11 cellular contexts compared by ENCODE assay signal in the genomic region with DNA sequence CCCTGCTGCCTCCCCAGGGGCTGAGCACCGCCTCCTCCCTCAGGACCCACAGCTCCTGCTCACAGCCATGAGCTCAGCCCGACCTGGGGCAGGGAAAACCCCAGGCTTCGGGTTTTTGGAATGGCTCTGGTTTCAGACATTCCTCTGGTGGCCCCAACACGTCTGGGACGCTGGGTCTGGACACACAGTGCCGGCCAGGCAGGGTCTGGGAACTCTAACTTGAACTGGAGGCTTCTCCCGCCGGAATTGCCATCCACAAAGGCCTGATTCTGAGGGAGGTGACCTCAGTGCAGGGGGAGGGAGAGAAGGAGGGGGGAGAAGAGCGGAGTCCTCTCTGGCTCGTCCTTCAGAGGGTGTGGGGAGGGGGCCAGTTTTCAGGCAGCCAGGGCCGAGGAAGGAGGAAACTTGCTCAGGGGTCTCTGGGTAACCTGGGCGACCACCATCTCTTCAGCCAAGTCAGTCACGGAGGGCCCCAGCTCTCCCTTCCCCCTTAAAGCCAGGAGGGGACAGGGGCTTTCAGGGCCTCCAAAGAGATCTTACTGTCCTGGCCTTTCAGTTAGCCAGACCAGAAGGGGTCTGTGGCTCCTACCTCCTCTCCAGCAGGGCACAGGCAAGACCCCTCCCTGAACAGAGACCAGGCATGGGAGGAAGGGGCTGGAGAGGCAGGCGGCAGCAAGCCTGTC. TPM values are rescaled to one million over a fixed set of nuclear protein-coding genes. Genes with fewer than 3 reads are reported as not detected.
DNase-seq lines count a peak whose midpoint lies in the region; ATAC-seq, FAIRE-seq and TF ChIP-seq lines count a peak whose summit lies in the region.
"Had no signal": no experiment of that assay in that cellular context is flagged by ENCODE, and none has a peak within 500 bp of the region (broad histone marks: within the 10 kb centered on the region; RNA-seq: fewer than 3 reads in every experiment).

No MANE protein-coding gene starts in this region.

- ATAC-seq in Right ventricle myocardium inferior (peak; percentile 83), pancreas (peak in 3 of 4 donors; percentile 28 to 49 (median 46)), aorta (ENCODE audit: low FRiP score) (peak; percentile 67)
- ATAC-seq: stimulated activated naive CD8-positive, alpha-beta T cell treated with anti-CD3 and anti-CD28 coated beads, Interleukin-15, Interleukin-2, amounts not matched to agents 100 U/mL and 50 U/mL, for 24 hours had no signal

- H3K36me3 ChIP-seq in iPS-15b (ENCODE audit: control insufficient read depth, insufficient read depth, low read length): peaks cover 9% of the 10 kb centered on the region
- H3K36me3 ChIP-seq in pancreas: peaks cover 0 to 5% (median 0%) of the 10 kb centered on the region in 3 donors
- H3K36me3 ChIP-seq in aorta (ENCODE audit: control insufficient read depth in 1 of 2, insufficient read depth in 2 of 2, low read length in 1 of 2): peaks cover 0 to 2% of the 10 kb centered on the region in 2 donors

- H3K27me3 ChIP-seq in iPS-15b (ENCODE audit: control insufficient read depth, insufficient read depth, low read length) (no peaks in the 10 kb centered on the region), pancreas (no peaks in the 10 kb centered on the region), aorta (ENCODE audit: control insufficient read depth in 1 of 2, insufficient read depth in 2 of 2, low read length in 1 of 2) (no peaks in the 10 kb centered on the region)

- H3K9me3 ChIP-seq in iPS-15b (ENCODE audit: control insufficient read depth, insufficient read depth, low read length) (no peaks in the 10 kb centered on the region), pancreas (no peaks in the 10 kb centered on the region), aorta (ENCODE audit: control insufficient read depth, low read length) (no peaks in the 10 kb centered on the region)

- intact Hi-C loops in Right ventricle myocardium inferior (cut with DNase I): no loop called here
- intact Hi-C loops in cardiac septum (cut with DNase I): loop anchor here (2.0 kb wide), 1 partner anchor 18 kb away; no protein-coding TSS in a partner anchor
- intact Hi-C loops in pancreas (cut with DNase I): no loop called here
- intact Hi-C loops in aorta (cut with DNase I): no loop called here

- H3K4me1 ChIP-seq in iPS-15b (ENCODE audit: control insufficient read depth, insufficient read depth, low read length) (peaks cover 24% of the 10 kb centered on the region), pancreas (no peaks in the 10 kb centered on the region), aorta (ENCODE audit: control insufficient read depth in 1 of 2, insufficient read depth in 2 of 2, low read length in 2 of 2) (peaks cover 0 to 2% of the 10 kb centered on the region in 2 donors)

- no peak for TF ChIP-seq CTCF in pancreas (IDR thresholded peaks at IDR 0.05)

- peak overlapping the region; percentile 63 for H3K9ac ChIP-seq in iPS-15b (ENCODE audit: low read depth, low read length)

- H3K27ac ChIP-seq in pancreas (no peak overlapping the region), aorta (ENCODE audit: low read depth in 1 of 2, low read length in 2 of 2) (peak overlapping the region in 1 of 2 donors; percentile 53)
- H3K27ac ChIP-seq: VCaP had no signal

- 81 to 82% methylated on average over 12 to 14 of the region's 14 CpGs for WGBS in pancreas, 2 donors
- WGBS in aorta, 2 donors: 10 to 18% methylated on average over 14 of the region's 14 CpGs

- FAIRE-seq in pancreas (lab: Jason Lieb, UNC): no peak

- peak; percentile 90 for DNase-seq in Right ventricle myocardium inferior (ENCODE audit: missing footprints)
- DNase-seq in cardiac septum (ENCODE audit: low spot score): no peak
- DNase-seq in pancreas: no peak
- peak in 1 of 2 donors; percentile 78 for DNase-seq in aorta
- no peak for DNase-seq in stimulated activated CD8-positive, alpha-beta memory T cell treated with anti-CD3 and anti-CD28 coated beads, Interleukin-4, amount 100 ng/mL, for 48 hours
- no peak for DNase-seq in activated CD4-positive, alpha-beta T cell treated with anti-CD3 and anti-CD28 coated beads for 1 hour
- no peak for DNase-seq in T-helper 1 cell
- DNase-seq: NK-92 treated with Interleukin-12 subunit alpha and Interleukin-12 subunit beta, amount 100 ng/mL, for 24 hours; stimulated activated naive CD8-positive, alpha-beta T cell treated with anti-CD3 and anti-CD28 coated beads, Interleukin-15, Interleukin-2, amounts not matched to agents 100 U/mL and 50 U/mL, for 24 hours had no signal

- H3K4me3 ChIP-seq in iPS-15b (ENCODE audit: low read depth, low read length) (no peak overlapping the region), pancreas (no peak overlapping the region), aorta (ENCODE audit: low read length in 2 of 2) (no peak overlapping the region)

RNA-seq across cellular contexts. Expression of gene NCKAP5L, which starts 19.4 kb away (rescaled TPM):
- total RNA-seq in Right ventricle myocardium inferior (32.7 TPM), cardiac septum (26.5 TPM), pancreas (10 to 100 TPM in 1 of 6 donors, 1 to 10 TPM in 5; 4.1 to 14.1 (median 6.1) TPM), aorta (10 to 100 TPM; 22.2 to 38.7 TPM)
- polyA plus RNA-seq in pancreas (10 to 100 TPM in 1 of 2 donors, 1 to 10 TPM in 1; 9.8 to 18.3 TPM), aorta (10 to 100 TPM in 1 of 2 donors, 1 to 10 TPM in 1; 3.5 to 14.8 TPM)

RNA-seq across cellular contexts. Expression of gene BCDIN3D, which starts 34.1 kb away (rescaled TPM):
- total RNA-seq in Right ventricle myocardium inferior (2.6 TPM), cardiac septum (2.6 TPM), pancreas (1 to 10 TPM; 2.1 to 4.8 (median 3.8) TPM), aorta (1 to 10 TPM; 3.5 to 5.0 TPM)
- polyA plus RNA-seq in pancreas (1 to 10 TPM; 2.0 to 2.5 TPM), aorta (1 to 10 TPM; 1.5 to 1.6 TPM)
